Comparison of ENCODE assay signal across 8 cellular contexts in the genomic region with DNA sequence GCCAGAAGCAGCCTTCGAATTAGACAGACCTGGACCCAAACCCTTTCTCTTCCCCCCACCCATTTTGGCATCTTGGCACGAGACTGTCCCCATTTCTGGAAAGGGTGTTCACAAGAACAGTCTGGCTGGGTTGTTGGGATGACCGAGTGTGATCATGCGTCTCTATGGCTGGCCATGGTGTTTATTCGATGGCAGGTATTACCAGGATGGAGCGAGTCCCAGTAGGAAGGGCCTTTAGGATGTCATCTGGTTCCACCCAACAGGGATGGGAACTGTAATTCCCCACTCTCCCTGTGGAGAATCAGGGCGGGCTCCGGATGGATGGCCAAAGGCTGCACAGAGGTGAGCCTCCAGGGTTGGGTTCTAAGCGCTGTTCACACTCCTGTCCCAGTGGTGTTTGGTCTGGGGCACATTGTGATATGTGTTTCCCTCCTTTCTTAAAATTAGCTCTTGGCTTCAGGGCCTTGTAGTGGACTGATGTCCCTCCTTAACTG. TPM values are rescaled to one million over a fixed set of nuclear protein-coding genes. Genes with fewer than 3 reads are reported as not detected.
DNase-seq lines count a peak whose midpoint lies in the region; ATAC-seq and TF ChIP-seq lines count a peak whose summit lies in the region.

No MANE protein-coding gene starts in this region.

- in situ Hi-C loops in KBM-7 (cut with MboI; ENCODE audit: low pct_unique_long_range_greater_than_20kb, low sequenced_read_pairs): no loop called here

- ATAC-seq in T-cell (replicated peaks in 1 of 4) (no peak), HG03565 (IDR thresholded peaks at IDR 0.05; ENCODE audit: unreplicated experiment) (no peak)
- no peak for ATAC-seq in stimulated activated naive CD8-positive, alpha-beta T cell treated with anti-CD3 and anti-CD28 coated beads, Interleukin-15, amount 100 ng/mL, for 72 hours

- H3K27ac Mint-ChIP-seq in T-cell: peak overlapping the region; percentile 99
- peak overlapping the region; percentile 11 for H3K27ac Mint-ChIP-seq in glutamatergic neuron (ENCODE audit: unreplicated experiment)
- peak overlapping the region; percentile 97 to 100 for H3K27ac Mint-ChIP-seq in stimulated activated naive CD8-positive, alpha-beta T cell treated with anti-CD3 and anti-CD28 coated beads, Interleukin-15, amount 100 ng/mL, for 72 hours

- H3K36me3 Mint-ChIP-seq in T-cell (peaks cover 40% of the 10 kb centered on the region), glutamatergic neuron (ENCODE audit: unreplicated experiment) (peaks cover 10% of the 10 kb centered on the region)

- H3K27me3 Mint-ChIP-seq in T-cell (no peaks in the 10 kb centered on the region), glutamatergic neuron (ENCODE audit: unreplicated experiment) (peaks cover 3% of the 10 kb centered on the region)
- H3K27me3 Mint-ChIP-seq in stimulated activated naive CD8-positive, alpha-beta T cell treated with anti-CD3 and anti-CD28 coated beads, Interleukin-15, amount 100 ng/mL, for 72 hours: no peaks in the 10 kb centered on the region

- peaks cover 0 to 10% (median 8%) of the 10 kb centered on the region in 3 donors for H3K9me3 Mint-ChIP-seq in T-cell
- H3K9me3 Mint-ChIP-seq in glutamatergic neuron (ENCODE audit: unreplicated experiment): no peaks in the 10 kb centered on the region
- peaks cover 0 to 10% of the 10 kb centered on the region in 2 donors for H3K9me3 Mint-ChIP-seq in stimulated activated naive CD8-positive, alpha-beta T cell treated with anti-CD3 and anti-CD28 coated beads, Interleukin-15, amount 100 ng/mL, for 72 hours

- DNase-seq in NK-92 treated with Interleukin-12 subunit alpha and Interleukin-12 subunit beta, amount 100 ng/mL, for 24 hours (lab: John Stamatoyannopoulos, UW): peak; percentile 65
- no peak for DNase-seq in NK-92 (lab: John Stamatoyannopoulos, UW; ENCODE audit: unreplicated experiment)
- peak in 1 of 34 experiments; percentile 26 for DNase-seq in T-cell
- no peak for DNase-seq in glutamatergic neuron
- no peak for DNase-seq in stimulated activated naive CD8-positive, alpha-beta T cell treated with anti-CD3 and anti-CD28 coated beads, Interleukin-15, amount 100 ng/mL, for 72 hours
- no peak for DNase-seq in NCI-H1105 (lab: John Stamatoyannopoulos, UW)
- DNase-seq in KBM-7: no peak

- peak overlapping the region; percentile 74 to 80 (median 76) for H3K4me3 Mint-ChIP-seq in T-cell
- H3K4me3 Mint-ChIP-seq in glutamatergic neuron (ENCODE audit: unreplicated experiment): no peak overlapping the region
- H3K4me3 Mint-ChIP-seq in stimulated activated naive CD8-positive, alpha-beta T cell treated with anti-CD3 and anti-CD28 coated beads, Interleukin-15, amount 100 ng/mL, for 72 hours: peak overlapping the region; percentile 71 to 93

- POLR2A ChIA-PET in T-cell (lab: Charles Lee): interaction anchor here (0.5 to 3.5 kb wide), 12 partner anchors 11 to 665 kb away, joined by 3 to 69 read pairs (median 4); no protein-coding TSS in a partner anchor

- CTCF ChIA-PET in T-cell (lab: Charles Lee): interaction anchor here (0.6 to 3.9 kb wide), 11 partner anchors 10 to 399 kb away, joined by 3 to 43 read pairs (median 5); a partner anchor contains a TSS

- TF ChIP-seq CTCF in glutamatergic neuron (IDR thresholded peaks at IDR 0.05; ENCODE audit: partially characterized antibody, unreplicated experiment): no peak

- peaks cover 82 to 90% (median 89%) of the 10 kb centered on the region in 3 donors for H3K4me1 Mint-ChIP-seq in T-cell
- H3K4me1 Mint-ChIP-seq in glutamatergic neuron (ENCODE audit: low read depth, unreplicated experiment): peaks cover 17% of the 10 kb centered on the region
- H3K4me1 Mint-ChIP-seq in stimulated activated naive CD8-positive, alpha-beta T cell treated with anti-CD3 and anti-CD28 coated beads, Interleukin-15, amount 100 ng/mL, for 72 hours: peaks cover 84% of the 10 kb centered on the region

RNA-seq across cellular contexts. Expression of a gene that starts 33.4 kb away (rescaled TPM):
- total RNA-seq in T-cell (100 to 1,000 TPM; 125 to 138 (median 137) TPM), glutamatergic neuron (ENCODE audit: unreplicated experiment) (236 TPM)

Comparison
In these comparisons a context has a peak if more than half of its experiments do, and no peak if none do; other contexts are left out.
1. H3K27ac Mint-ChIP-seq: peak in every context shown above with its lines; median percentile 99 in T-cell; 98 in stimulated activated naive CD8-positive, alpha-beta T cell treated with anti-CD3 and anti-CD28 coated beads, Interleukin-15, amount 100 ng/mL, for 72 hours; 11 in glutamatergic neuron.